Comparison of ENCODE assay signal across 14 cellular contexts in genomic region chr1:62444701-62445100, GRCh38. TPM values are rescaled to one million over a fixed set of nuclear protein-coding genes. Genes with fewer than 3 reads are reported as not detected.
DNase-seq lines count a peak whose midpoint lies in the region; ATAC-seq, FAIRE-seq and TF ChIP-seq lines count a peak whose summit lies in the region.
"Had no signal": no experiment of that assay in that cellular context is flagged by ENCODE, and none has a peak within 500 bp of the region (broad histone marks: within the 10 kb centered on the region; RNA-seq: fewer than 3 reads in every experiment).

No MANE protein-coding gene starts in this region.

- FAIRE-seq in frontal cortex (lab: Jason Lieb, UNC), result no peak
- FAIRE-seq: H1 had no signal

- POLR2A ChIA-PET in HEK293 (lab: Yijun Ruan, JAX), result no interaction called here

- CTCF ChIA-PET in HEK293 (lab: Yijun Ruan, JAX), result interaction anchor here (0.9 kb wide), 1 partner anchor 54 kb away, joined by 3 read pairs; no protein-coding TSS in a partner anchor

- H3K27me3 Mint-ChIP-seq in activated naive CD4-positive, alpha-beta T cell treated with anti-CD3 and anti-CD28 coated beads, Interleukin-2, amount 50 U/mL, for 24 hours, result no peaks in the 10 kb centered on the region
- H3K27me3 Mint-ChIP-seq in T-helper 17 cell, result no peaks in the 10 kb centered on the region
- H3K27me3 Mint-ChIP-seq in stimulated activated naive B cell treated with anti-CD40 and anti-IgM and Interleukin-4, amounts not matched to agents 10 μg/mL and 1 μg/mL and 100 μg/mL, for 72 hours, result no peaks in the 10 kb centered on the region
- H3K27me3 Mint-ChIP-seq: CD4-positive, alpha-beta memory T cell had no signal

- H3K4me1 ChIP-seq in HEK293 (ENCODE audit: control insufficient read depth, insufficient read depth, low read length), result no peaks in the 10 kb centered on the region

- H3K9me3 Mint-ChIP-seq in activated naive CD4-positive, alpha-beta T cell treated with anti-CD3 and anti-CD28 coated beads, Interleukin-2, amount 50 U/mL, for 24 hours, result no peaks in the 10 kb centered on the region
- H3K9me3 Mint-ChIP-seq in stimulated activated naive B cell treated with anti-CD40 and anti-IgM and Interleukin-4, amounts not matched to agents 10 μg/mL and 1 μg/mL and 100 μg/mL, for 72 hours, result no peaks in the 10 kb centered on the region
- H3K9me3 Mint-ChIP-seq: CD4-positive, alpha-beta memory T cell had no signal

- no peak overlapping the region for H3K27ac ChIP-seq in HEK293 (ENCODE audit: extremely low read depth, low read depth, low read length)

- peak overlapping the region; percentile 36 for H3K27ac Mint-ChIP-seq in activated naive CD4-positive, alpha-beta T cell treated with anti-CD3 and anti-CD28 coated beads, Interleukin-2, amount 50 U/mL, for 24 hours
- H3K27ac Mint-ChIP-seq in T-helper 17 cell, result peak overlapping the region; percentile 56
- H3K27ac Mint-ChIP-seq in stimulated activated naive B cell treated with anti-CD40 and anti-IgM and Interleukin-4, amounts not matched to agents 10 μg/mL and 1 μg/mL and 100 μg/mL, for 72 hours, result no peak overlapping the region

- no peak overlapping the region for H3K4me3 Mint-ChIP-seq in activated naive CD4-positive, alpha-beta T cell treated with anti-CD3 and anti-CD28 coated beads, Interleukin-2, amount 50 U/mL, for 24 hours
- no peak overlapping the region for H3K4me3 Mint-ChIP-seq in T-helper 17 cell
- no peak overlapping the region for H3K4me3 Mint-ChIP-seq in stimulated activated naive B cell treated with anti-CD40 and anti-IgM and Interleukin-4, amounts not matched to agents 10 μg/mL and 1 μg/mL and 100 μg/mL, for 72 hours
- H3K4me3 Mint-ChIP-seq: CD4-positive, alpha-beta memory T cell had no signal

- TF ChIP-seq CTCF in HEK293 (tag by site-specific recombination; IDR thresholded peaks at IDR 0.05), result no peak

- no peak for ATAC-seq in T-helper 17 cell
- ATAC-seq in stimulated activated naive B cell treated with anti-CD40 and anti-IgM and Interleukin-4, amounts not matched to agents 10 μg/mL and 1 μg/mL and 100 μg/mL, for 72 hours (replicated peaks), result peak; percentile 25 to 39

- H3K36me3 ChIP-seq in HEK293 (ENCODE audit: control insufficient read depth in 2 of 2, insufficient read depth in 1 of 2, low read length in 2 of 2), result peaks cover 63 to 88% of the 10 kb centered on the region in 2 experiments

- H3K36me3 Mint-ChIP-seq in activated naive CD4-positive, alpha-beta T cell treated with anti-CD3 and anti-CD28 coated beads, Interleukin-2, amount 50 U/mL, for 24 hours, result peaks cover 13% of the 10 kb centered on the region
- peaks cover 7% of the 10 kb centered on the region for H3K36me3 Mint-ChIP-seq in T-helper 17 cell (ENCODE audit: low read depth)
- peaks cover 24 to 46% of the 10 kb centered on the region in 2 donors for H3K36me3 Mint-ChIP-seq in stimulated activated naive B cell treated with anti-CD40 and anti-IgM and Interleukin-4, amounts not matched to agents 10 μg/mL and 1 μg/mL and 100 μg/mL, for 72 hours

- no peaks in the 10 kb centered on the region for H3K9me3 ChIP-seq in HEK293 (ENCODE audit: control insufficient read depth, insufficient read depth, low read depth, low read length)
- H3K9me3 ChIP-seq in T-helper 17 cell (ENCODE audit: control insufficient read depth, low read length, poor library complexity, severe bottlenecking), result no peaks in the 10 kb centered on the region

- no peak overlapping the region for H3K4me3 ChIP-seq in HEK293 (ENCODE audit: low read depth, low read length)

- H3K4me1 Mint-ChIP-seq in activated naive CD4-positive, alpha-beta T cell treated with anti-CD3 and anti-CD28 coated beads, Interleukin-2, amount 50 U/mL, for 24 hours, result peaks cover 29% of the 10 kb centered on the region
- peaks cover 15% of the 10 kb centered on the region for H3K4me1 Mint-ChIP-seq in T-helper 17 cell
- H3K4me1 Mint-ChIP-seq in stimulated activated naive B cell treated with anti-CD40 and anti-IgM and Interleukin-4, amounts not matched to agents 10 μg/mL and 1 μg/mL and 100 μg/mL, for 72 hours, result peaks cover 12 to 38% of the 10 kb centered on the region in 2 donors

- no peak for DNase-seq in activated naive CD4-positive, alpha-beta T cell treated with anti-CD3 and anti-CD28 coated beads, Interleukin-2, amount 50 U/mL, for 16 hours
- DNase-seq in T-helper 17 cell, result no peak
- DNase-seq in stimulated activated naive B cell treated with anti-CD40 and anti-IgM and Interleukin-4, amounts not matched to agents 10 μg/mL and 1 μg/mL and 100 μg/mL, for 72 hours, result no peak
- DNase-seq in frontal cortex (ENCODE audit: low spot score in 2 of 2), result no peak
- DNase-seq in NOMO-1 treated with DMSO at 0.1 percent for 48 hours (lab: John Stamatoyannopoulos, UW; ENCODE audit: unreplicated experiment), result no peak
- DNase-seq: CD4-positive, alpha-beta memory T cell; NCI-H1930; NCI-H2171 treated with DMSO at 0.1 percent for 48 hours; NCI-H510A; NCI-H82; SIG-M5 had no signal

TF ChIP-seq in HEK293, 187 proteins besides CTCF, POLR2A, EP300 and RAD21:
- TF ChIP-seq ZNF548 (tag by site-specific recombination; IDR thresholded peaks at IDR 0.05) (no peak), PRDM1 (tag by site-specific recombination; IDR thresholded peaks at IDR 0.05) (peak; percentile 72)

RNA-seq across cellular contexts. Expression of gene USP1, which starts 7.9 kb away (rescaled TPM):
- total RNA-seq in T-helper 17 cell (10 to 100 TPM; 28.3 to 29.3 TPM), frontal cortex (59.5 TPM)
